In the genomic region with DNA sequence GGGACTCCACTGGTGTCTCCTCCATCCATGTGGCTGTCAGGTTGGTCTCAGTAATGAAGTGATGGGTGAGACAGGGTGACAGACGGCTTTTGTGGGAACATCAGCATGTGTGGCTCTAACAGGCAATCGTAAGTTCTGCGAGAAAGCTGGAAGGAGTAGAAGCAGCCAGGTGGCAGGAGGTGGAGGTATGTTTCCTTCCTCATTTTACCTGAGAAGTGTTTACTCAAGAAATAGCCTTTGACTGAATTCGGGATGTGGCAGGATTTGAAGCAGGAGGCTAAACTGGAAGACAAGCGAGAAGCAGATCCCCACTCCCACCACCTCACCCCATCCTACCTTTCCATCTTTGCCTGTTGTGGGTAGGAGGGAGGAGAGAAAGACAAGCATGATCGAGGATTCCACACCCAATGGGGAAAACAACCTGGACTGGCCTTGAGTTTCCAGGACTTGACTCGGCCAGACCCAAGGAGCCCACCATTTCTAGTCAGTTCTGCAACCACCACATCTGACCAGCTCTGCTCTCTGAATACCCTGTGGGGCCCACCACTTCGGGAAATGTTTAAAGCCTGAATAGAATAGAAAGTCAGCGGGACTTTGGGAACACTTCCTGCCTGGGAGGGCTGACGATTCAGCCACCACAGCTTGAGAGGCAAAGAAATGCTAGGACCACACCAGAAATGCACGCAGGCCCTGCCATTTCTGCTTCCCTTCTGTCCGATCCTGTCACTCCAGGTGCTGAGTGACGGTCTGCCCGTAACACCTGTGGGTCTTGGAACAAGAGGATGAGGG, we compare ENCODE assay signal across 20 cellular contexts. TPM values are rescaled to one million over a fixed set of nuclear protein-coding genes. Genes with fewer than 3 reads are reported as not detected.
"Had no signal": no experiment of that assay in that cellular context is flagged by ENCODE, and none has a peak within 500 bp of the region (broad histone marks: within the 10 kb centered on the region; RNA-seq: fewer than 3 reads in every experiment).

No MANE protein-coding gene starts in this region.

- H3K27me3 Mint-ChIP-seq: stimulated activated naive CD8-positive, alpha-beta T cell treated with anti-CD3 and anti-CD28 coated beads, Interleukin-15, Interleukin-2, amounts not matched to agents 100 ng/mL and 50 ng/mL, for 24 hours had no signal

- H3K9me3 Mint-ChIP-seq: activated naive CD8-positive, alpha-beta T cell treated with anti-CD3 and anti-CD28 coated beads, Interleukin-2, amount 50 U/mL, for 24 hours; activated T-helper 1 cell treated with anti-CD3 and anti-CD28 coated beads, Interleukin-12 subunit alpha, Interleukin-12 subunit beta, Interleukin-2, Interleukin-4 antibody, amounts not matched to agents 30 ng/mL and 10 ng/mL and 1 ng/mL, durations not matched to agents 14 hours and 24 hours and 36 hours; endodermal cell; memory B cell; stimulated activated naive CD8-positive, alpha-beta T cell treated with anti-CD3 and anti-CD28 coated beads, Interleukin-15, Interleukin-2, amounts not matched to agents 100 ng/mL and 50 ng/mL, for 24 hours had no signal

- H3K36me3 Mint-ChIP-seq: memory B cell had no signal

- H3K4me1 Mint-ChIP-seq: activated naive CD8-positive, alpha-beta T cell treated with anti-CD3 and anti-CD28 coated beads, Interleukin-2, amount 50 U/mL, for 24 hours; endodermal cell; memory B cell; nephron progenitor cell; T-helper 17 cell had no signal

- H3K27ac Mint-ChIP-seq: activated naive CD8-positive, alpha-beta T cell treated with anti-CD3 and anti-CD28 coated beads, Interleukin-2, amount 50 U/mL, for 24 hours; activated T-helper 1 cell treated with anti-CD3 and anti-CD28 coated beads, Interleukin-12 subunit alpha, Interleukin-12 subunit beta, Interleukin-2, Interleukin-4 antibody, amounts not matched to agents 30 ng/mL and 10 ng/mL and 1 ng/mL, durations not matched to agents 14 hours and 24 hours and 36 hours; endodermal cell; memory B cell; stimulated activated naive CD8-positive, alpha-beta T cell treated with anti-CD3 and anti-CD28 coated beads, Interleukin-15, Interleukin-2, amounts not matched to agents 100 ng/mL and 50 ng/mL, for 24 hours; T-helper 17 cell had no signal

- H3K4me3 Mint-ChIP-seq: activated naive CD8-positive, alpha-beta T cell treated with anti-CD3 and anti-CD28 coated beads, Interleukin-2, amount 50 U/mL, for 24 hours; activated T-helper 1 cell treated with anti-CD3 and anti-CD28 coated beads, Interleukin-12 subunit alpha, Interleukin-12 subunit beta, Interleukin-2, Interleukin-4 antibody, amounts not matched to agents 30 ng/mL and 10 ng/mL and 1 ng/mL, durations not matched to agents 14 hours and 24 hours and 36 hours; endodermal cell; memory B cell; nephron progenitor cell; stimulated activated naive CD8-positive, alpha-beta T cell treated with anti-CD3 and anti-CD28 coated beads, Interleukin-15, Interleukin-2, amounts not matched to agents 100 ng/mL and 50 ng/mL, for 24 hours; T-helper 17 cell had no signal

- DNase-seq: activated CD4-positive, alpha-beta T cell treated with anti-CD3 and anti-CD28 coated beads for 4 hours; activated naive CD4-positive, alpha-beta T cell; activated naive CD8-positive, alpha-beta T cell treated with anti-CD3 and anti-CD28 coated beads, Interleukin-2, amount 50 U/mL, for 24 hours; aorta; endodermal cell; erythroblast; left lung; nephron progenitor cell; right cardiac atrium; T-helper 17 cell had no signal

- ATAC-seq: activated naive CD8-positive, alpha-beta T cell treated with anti-CD3 and anti-CD28 coated beads, Interleukin-2, amount 50 U/mL, for 24 hours; left lung; right cardiac atrium; T-helper 17 cell had no signal

RNA-seq across cellular contexts. Expression of a gene that starts 1.2 kb away (rescaled TPM):
- total RNA-seq: aorta, dermis microvascular lymphatic vessel endothelial cell, endodermal cell, left lung, osteoblast, right cardiac atrium, smooth muscle cell, suprapubic skin, T-helper 17 cell, ureter had no signal

RNA-seq across cellular contexts. Expression of a gene that starts 1.3 kb away (rescaled TPM):
- total RNA-seq: activated T-helper 1 cell treated with anti-CD3 and anti-CD28 coated beads, Interleukin-12 subunit alpha, Interleukin-12 subunit beta, Interleukin-2, Interleukin-4 antibody, amounts not matched to agents 30 ng/mL and 10 ng/mL and 1 ng/mL, durations not matched to agents 14 hours and 24 hours and 36 hours; aorta; breast epithelium; dermis microvascular lymphatic vessel endothelial cell; endodermal cell; left lung; osteoblast; prostate gland; right cardiac atrium; smooth muscle cell; suprapubic skin; T-helper 17 cell; ureter had no signal
